ENCODE assay signal across 18 cellular contexts in the genomic region with DNA sequence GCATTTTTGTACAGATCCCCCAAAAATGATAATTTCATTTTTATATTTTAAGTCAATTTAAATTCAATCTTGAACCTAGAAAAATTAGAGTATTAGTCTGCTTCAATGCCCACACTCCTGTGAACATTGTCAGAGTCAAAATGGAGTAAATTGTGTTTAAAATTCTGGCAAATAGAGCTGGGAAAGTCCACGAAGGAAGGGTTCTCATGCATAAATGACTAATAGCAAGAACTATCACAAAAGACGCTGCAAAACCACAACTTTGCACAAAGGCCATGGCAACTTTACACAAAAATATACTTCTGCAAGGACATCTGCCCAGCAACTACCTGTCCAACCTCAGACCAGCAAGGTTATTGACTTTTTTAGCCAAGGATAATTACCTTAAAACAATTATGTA.
DNase-seq lines count a peak whose midpoint lies in the region; ATAC-seq lines count a peak whose summit lies in the region.
"Had no signal": no experiment of that assay in that cellular context is flagged by ENCODE, and none has a peak within 500 bp of the region (broad histone marks: within the 10 kb centered on the region; RNA-seq: fewer than 3 reads in every experiment).

No MANE protein-coding gene starts in this region.

- H3K9me3 Mint-ChIP-seq in activated T-helper 2 cell treated with anti-CD3 and anti-CD28 coated beads, Interferon-gamma antibody, Interleukin-2, Interleukin-4, amounts not matched to agents 10 μg/mL and 5 μg/mL and 100 μg/mL, durations not matched to agents 14 hours and 24 hours and 36 hours, result peaks cover 13% of the 10 kb centered on the region

- no peak overlapping the region for H3K4me3 Mint-ChIP-seq in activated T-helper 2 cell treated with anti-CD3 and anti-CD28 coated beads, Interferon-gamma antibody, Interleukin-2, Interleukin-4, amounts not matched to agents 10 μg/mL and 5 μg/mL and 100 μg/mL, durations not matched to agents 14 hours and 24 hours and 36 hours (ENCODE audit: low read depth)
- H3K4me3 Mint-ChIP-seq: CD4-positive, alpha-beta memory T cell; H9 had no signal

- H3K27ac Mint-ChIP-seq in activated T-helper 2 cell treated with anti-CD3 and anti-CD28 coated beads, Interferon-gamma antibody, Interleukin-2, Interleukin-4, amounts not matched to agents 10 μg/mL and 5 μg/mL and 100 μg/mL, durations not matched to agents 14 hours and 24 hours and 36 hours, result peak overlapping the region; percentile 71
- H3K27ac Mint-ChIP-seq: CD4-positive, alpha-beta memory T cell; H9 had no signal

- H3K4me1 Mint-ChIP-seq in activated T-helper 2 cell treated with anti-CD3 and anti-CD28 coated beads, Interferon-gamma antibody, Interleukin-2, Interleukin-4, amounts not matched to agents 10 μg/mL and 5 μg/mL and 100 μg/mL, durations not matched to agents 14 hours and 24 hours and 36 hours (ENCODE audit: low read depth), result peaks cover 66% of the 10 kb centered on the region

- ATAC-seq in GM18861 (IDR thresholded peaks at IDR 0.05; ENCODE audit: unreplicated experiment) (peak; percentile 40), HG02852 (IDR thresholded peaks at IDR 0.05; ENCODE audit: unreplicated experiment) (peak; percentile 56), HG02970 (IDR thresholded peaks at IDR 0.05; ENCODE audit: low FRiP score, unreplicated experiment) (no peak)
- ATAC-seq: left ventricle myocardium superior, right cardiac atrium, Right ventricle myocardium inferior had no signal

- DNase-seq in A172 (ENCODE audit: low spot score), result peak; percentile 4
- no peak for DNase-seq in activated T-helper 2 cell treated with anti-CD3 and anti-CD28 coated beads, Interferon-gamma antibody, Interleukin-2, Interleukin-4, amounts not matched to agents 10 μg/mL and 5 μg/mL and 100 μg/mL, durations not matched to agents 14 hours and 24 hours and 36 hours (ENCODE audit: low spot score)
- no peak for DNase-seq in DMS79 treated with DMSO at 0.1 percent for 48 hours (lab: John Stamatoyannopoulos, UW)
- no peak for DNase-seq in retina
- DNase-seq in NCI-H2227 (lab: John Stamatoyannopoulos, UW; ENCODE audit: unreplicated experiment), result no peak
- DNase-seq: activated CD4-positive, CD25-positive, alpha-beta regulatory T cell; activated gamma-delta T cell treated with Interleukin-2 at 50 U/mL for 16 hours; aorta; CD4-positive, alpha-beta memory T cell; cortex of kidney; H9; left ventricle myocardium superior; NCI-H187; right cardiac atrium had no signal

- H3K27me3 Mint-ChIP-seq in activated T-helper 2 cell treated with anti-CD3 and anti-CD28 coated beads, Interferon-gamma antibody, Interleukin-2, Interleukin-4, amounts not matched to agents 10 μg/mL and 5 μg/mL and 100 μg/mL, durations not matched to agents 14 hours and 24 hours and 36 hours (ENCODE audit: low read depth), result no peaks in the 10 kb centered on the region
- H3K27me3 Mint-ChIP-seq: CD4-positive, alpha-beta memory T cell had no signal

- intact Hi-C loops in activated T-helper 2 cell treated with anti-CD3 and anti-CD28 coated beads, Interferon-gamma antibody, Interleukin-2, Interleukin-4, amounts not matched to agents 10 μg/mL and 5 μg/mL and 100 μg/mL, durations not matched to agents 14 hours and 24 hours and 36 hours (cut with micrococcal nuclease), result loop anchor here (5.0 kb wide), 6 partner anchors 53 to 952 kb away; no protein-coding TSS in a partner anchor

- peaks cover 21% of the 10 kb centered on the region for H3K36me3 Mint-ChIP-seq in activated T-helper 2 cell treated with anti-CD3 and anti-CD28 coated beads, Interferon-gamma antibody, Interleukin-2, Interleukin-4, amounts not matched to agents 10 μg/mL and 5 μg/mL and 100 μg/mL, durations not matched to agents 14 hours and 24 hours and 36 hours (ENCODE audit: low read depth)
